ENCODE assay signal across 10 cellular contexts in the genomic region with DNA sequence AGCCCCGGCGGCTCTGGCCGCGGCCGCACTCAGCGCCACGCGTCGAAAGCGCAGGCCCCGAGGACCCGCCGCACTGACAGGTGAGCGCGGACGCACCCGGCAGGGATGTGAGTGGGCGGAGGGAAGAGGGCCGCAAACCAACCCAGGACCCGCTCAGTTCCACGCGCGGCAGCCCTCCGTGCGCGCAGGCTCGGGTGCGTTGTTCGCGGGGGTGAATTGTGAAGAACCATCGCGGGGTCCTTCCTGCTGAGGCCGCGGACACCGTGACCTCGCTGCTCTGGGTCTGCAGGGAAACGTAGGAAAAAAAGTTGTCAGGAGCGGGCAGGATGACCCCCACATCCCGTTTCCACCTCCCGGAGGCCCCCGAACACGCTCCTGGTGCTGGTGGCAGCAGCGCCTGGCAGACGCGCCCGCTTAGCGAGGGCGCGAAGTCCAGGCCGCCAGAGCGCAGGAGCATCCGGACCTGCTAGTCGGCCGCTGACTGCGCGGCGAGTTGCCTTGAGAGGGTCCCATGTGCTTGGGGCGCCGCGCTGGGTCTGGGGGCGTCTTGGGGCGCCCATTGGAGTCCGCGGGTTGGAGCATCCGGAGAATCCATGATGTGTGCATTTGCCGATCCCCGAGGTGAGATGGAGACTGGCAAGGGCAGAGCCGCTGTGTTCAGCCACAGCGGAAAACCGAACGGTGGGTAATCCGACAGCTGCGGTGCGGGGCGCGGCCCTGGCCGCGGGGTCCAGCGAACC. TPM values are rescaled to one million over a fixed set of nuclear protein-coding genes. Genes with fewer than 3 reads are reported as not detected.
DNase-seq lines count a peak whose midpoint lies in the region; ATAC-seq and TF ChIP-seq lines count a peak whose summit lies in the region.
"Had no signal": no experiment of that assay in that cellular context is flagged by ENCODE, and none has a peak within 500 bp of the region (broad histone marks: within the 10 kb centered on the region; RNA-seq: fewer than 3 reads in every experiment).

No MANE protein-coding gene starts in this region.

- DNase-seq in heart right ventricle (no peak), Right ventricle myocardium superior (no peak), coronary artery (ENCODE audit: low spot score) (no peak), mucosa of descending colon (peak in 2 of 3 donors; percentile 49 to 59), aorta (peak in 1 of 2 donors; percentile 72), COR-L47 (lab: John Stamatoyannopoulos, UW) (no peak), activated gamma-delta T cell treated with Interleukin-2 at 50 U/mL for 16 hours (no peak)
- DNase-seq: GF-D8 had no signal

- TF ChIP-seq CTCF in heart right ventricle (IDR thresholded peaks at IDR 0.05) (no peak), coronary artery (IDR thresholded peaks at IDR 0.05) (no peak), mucosa of descending colon (IDR thresholded peaks at IDR 0.05) (no peak)

- H3K4me3 ChIP-seq in heart right ventricle (peak overlapping the region in 8 of 10 donors; percentile 11 to 41 (median 32)), coronary artery (peak overlapping the region; percentile 67), mucosa of descending colon (no peak overlapping the region), aorta (ENCODE audit: low read length in 2 of 2) (peak overlapping the region; percentile 35 to 56)

- H3K4me1 ChIP-seq in heart right ventricle = peaks cover 0 to 30% (median 13%) of the 10 kb centered on the region in 9 donors
- peaks cover 24% of the 10 kb centered on the region for H3K4me1 ChIP-seq in mucosa of descending colon (ENCODE audit: low read depth)
- no peaks in the 10 kb centered on the region for H3K4me1 ChIP-seq in aorta (ENCODE audit: control insufficient read depth in 1 of 2, insufficient read depth in 2 of 2, low read length in 2 of 2)

- H3K27me3 ChIP-seq in heart right ventricle (peaks cover 23 to 98% (median 84%) of the 10 kb centered on the region in 7 donors), aorta (ENCODE audit: control insufficient read depth in 1 of 2, insufficient read depth in 2 of 2, low read length in 1 of 2) (peaks cover 0 to 2% of the 10 kb centered on the region in 2 donors)

- ATAC-seq in heart right ventricle (no peak), Right ventricle myocardium superior (ENCODE audit: poor library complexity) (no peak), mucosa of descending colon (peak; percentile 74), aorta (ENCODE audit: low FRiP score) (peak; percentile 20), GM18511 (IDR thresholded peaks at IDR 0.05; ENCODE audit: unreplicated experiment) (no peak)

- no peak overlapping the region for H3K27ac ChIP-seq in heart right ventricle
- no peak overlapping the region for H3K27ac ChIP-seq in coronary artery
- no peak overlapping the region for H3K27ac ChIP-seq in aorta (ENCODE audit: low read depth in 1 of 2, low read length in 2 of 2)

- intact Hi-C loops in heart right ventricle (cut with DNase I) (no loop called here), Right ventricle myocardium superior (cut with DNase I) (no loop called here), mucosa of descending colon (cut with DNase I, micrococcal nuclease) (no loop called here), aorta (cut with DNase I) (no loop called here)

- H3K9me3 ChIP-seq in heart right ventricle (no peaks in the 10 kb centered on the region), mucosa of descending colon (no peaks in the 10 kb centered on the region), aorta (ENCODE audit: control insufficient read depth, low read length) (no peaks in the 10 kb centered on the region)

- 1% methylated on average over 76 to 79 of the region's 79 CpGs for WGBS in heart right ventricle, 2 donors
- 1 to 2% methylated on average over 79 of the region's 79 CpGs for WGBS in aorta, 2 donors

- H3K36me3 ChIP-seq in heart right ventricle (no peaks in the 10 kb centered on the region), mucosa of descending colon (ENCODE audit: low read depth) (no peaks in the 10 kb centered on the region), aorta (ENCODE audit: control insufficient read depth in 1 of 2, insufficient read depth in 2 of 2, low read length in 1 of 2) (no peaks in the 10 kb centered on the region)

RNA-seq across cellular contexts. Expression of gene GREM1, which starts 0.4 kb away (rescaled TPM):
- under 1 TPM in 8 of 10 donors, not detected in 2; 0.06 to 0.37 (median 0.19) TPM for total RNA-seq in heart right ventricle
- polyA plus RNA-seq in heart right ventricle = under 1 TPM in 1 of 2 donors, not detected in 1; 0.03 TPM
- total RNA-seq in Right ventricle myocardium superior = not detected
- 10 to 100 TPM in 2 of 3 donors, 1 to 10 TPM in 1; 9.1 to 77.8 (median 44.8) TPM for total RNA-seq in mucosa of descending colon
- total RNA-seq in aorta = 10 to 100 TPM; 30.1 to 35.5 TPM
- polyA plus RNA-seq in aorta = under 1 TPM; under 0.01 to 0.08 TPM
- total RNA-seq: HT-29 had no signal

Comparison
In these comparisons a context has a peak if more than half of its experiments do, and no peak if none do; other contexts are left out.
1. ATAC-seq: peak in mucosa of descending colon (single experiment) and aorta (single experiment); none in heart right ventricle (0 of 8), Right ventricle myocardium superior (single experiment) and GM18511 (single experiment).
2. DNase-seq: peak in mucosa of descending colon (2 of 3); none in heart right ventricle (0 of 2), Right ventricle myocardium superior (single experiment), coronary artery (single experiment), COR-L47 (single experiment) and activated gamma-delta T cell treated with Interleukin-2 at 50 U/mL for 16 hours (single experiment).